In the genomic region with DNA sequence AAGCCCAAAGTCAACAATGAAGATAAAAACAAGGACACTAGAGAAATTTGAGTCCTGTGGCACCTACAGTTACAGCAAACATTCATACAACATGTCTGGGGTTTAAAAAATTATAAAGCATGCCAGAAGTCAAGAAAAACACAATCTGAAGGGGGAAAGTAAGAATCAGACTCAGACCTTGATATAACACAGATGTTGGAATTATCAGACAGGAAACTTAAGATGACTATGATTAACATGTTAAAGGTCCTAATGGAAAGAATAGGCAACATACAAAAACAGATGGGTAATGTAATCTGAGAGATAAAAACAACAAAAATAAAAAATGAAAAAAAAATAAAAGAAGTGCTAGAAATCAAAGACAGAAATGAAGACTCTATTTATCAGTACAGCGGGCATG, we compare ENCODE assay signal across 17 cellular contexts.
DNase-seq lines count a peak whose midpoint lies in the region; ATAC-seq and TF ChIP-seq lines count a peak whose summit lies in the region.
"Had no signal": no experiment of that assay in that cellular context is flagged by ENCODE, and none has a peak within 500 bp of the region (broad histone marks: within the 10 kb centered on the region; RNA-seq: fewer than 3 reads in every experiment).

No MANE protein-coding gene starts in this region.

- no TSS peak for BruUV-seq in OCI-LY7 (replicated peaks; lab: Mats Ljungman, UMichigan)

- no peaks in the 10 kb centered on the region for H4K20me1 ChIP-seq in OCI-LY7 (ENCODE audit: insufficient read depth, low read length)
- H4K20me1 ChIP-seq: BLaER1 treated with 17β-estradiol and CSF1 and Interleukin-3, amounts not matched to agents 10 nM and 100 nM had no signal

- H3K4me3 ChIP-seq in HFF-Myc (replicated peaks; ENCODE audit: low read depth, low read length) (no peak overlapping the region), suprapubic skin (no peak overlapping the region), OCI-LY7 (ENCODE audit: low read depth, low read length, poor library complexity, severe bottlenecking) (no peak overlapping the region)
- H3K4me3 ChIP-seq: BLaER1 treated with 17β-estradiol and CSF1 and Interleukin-3, amounts not matched to agents 10 nM and 100 nM; SJSA1 had no signal

- TF ChIP-seq POLR2A in suprapubic skin (IDR thresholded peaks at IDR 0.05), result no peak

- H3K9me3 ChIP-seq in suprapubic skin (no peaks in the 10 kb centered on the region), OCI-LY7 (ENCODE audit: low read length) (no peaks in the 10 kb centered on the region)
- H3K9me3 ChIP-seq: BLaER1 treated with 17β-estradiol and CSF1 and Interleukin-3, amounts not matched to agents 10 nM and 100 nM; SJSA1 had no signal

- TF ChIP-seq CTCF in HFF-Myc (IDR thresholded peaks at IDR 0.05; ENCODE audit: low read depth, low read length, missing control alignments), result no peak
- no peak for TF ChIP-seq CTCF in suprapubic skin (IDR thresholded peaks at IDR 0.05)
- no peak for TF ChIP-seq CTCF in OCI-LY7 (conservative IDR thresholded peaks at IDR 0.05; ENCODE audit: low read length)

- CTCF ChIA-PET in OCI-LY7 (lab: Charles Lee; ENCODE audit: unreplicated experiment), result no interaction called here

- no peaks in the 10 kb centered on the region for H3K9me2 ChIP-seq in OCI-LY7 (ENCODE audit: insufficient read depth, low read length)

- no peaks in the 10 kb centered on the region for H3K79me2 ChIP-seq in OCI-LY7 (ENCODE audit: insufficient read depth, low read depth, low read length)

- peak; percentile 47; the same call in 1 of the 3 replicates for ATAC-seq in SK-N-SH treated with all-trans-retinoic acid at 6 μM for 48 hours
- ATAC-seq: CD8-positive, alpha-beta T cell had no signal

- TF ChIP-seq EP300 in suprapubic skin (IDR thresholded peaks at IDR 0.05), result no peak

- POLR2A ChIA-PET in OCI-LY7 (lab: Charles Lee), result no interaction called here

- H2AFZ ChIP-seq in OCI-LY7 (ENCODE audit: low read length), result no peak overlapping the region

- WGBS in suprapubic skin, result 78% methylated on average over 1 of the region's 1 CpG

- H3K36me3 ChIP-seq in suprapubic skin (no peaks in the 10 kb centered on the region), OCI-LY7 (ENCODE audit: insufficient read depth, low read length) (no peaks in the 10 kb centered on the region)
- H3K36me3 ChIP-seq: BLaER1 treated with 17β-estradiol and CSF1 and Interleukin-3, amounts not matched to agents 10 nM and 100 nM; SJSA1 had no signal

- no peaks in the 10 kb centered on the region for H3K27me3 ChIP-seq in suprapubic skin
- H3K27me3 ChIP-seq: BLaER1 treated with 17β-estradiol and CSF1 and Interleukin-3, amounts not matched to agents 10 nM and 100 nM; SJSA1 had no signal

- peak; percentile 50 for DNase-seq in HFF-Myc (ENCODE audit: extremely low read depth, low read depth)
- peak; percentile 68 for DNase-seq in fibroblast of gingiva (ENCODE audit: low read depth)
- DNase-seq in suprapubic skin (ENCODE audit: low spot score in 2 of 2), result no peak
- DNase-seq in OCI-LY7 (ENCODE audit: low spot score), result no peak
- DNase-seq in activated gamma-delta T cell (lab: John Stamatoyannopoulos, UW), result no peak
- no peak for DNase-seq in NCI-H2196 treated with DMSO at 0.1 percent for 48 hours (lab: John Stamatoyannopoulos, UW; ENCODE audit: unreplicated experiment)
- DNase-seq: CD8-positive, alpha-beta T cell; H7; IMR-90; NCI-H1417; NCI-H187; NCI-H345; NCI-H524 treated with DMSO at 0.1 percent for 48 hours had no signal

- H3K4me1 ChIP-seq in suprapubic skin, result peaks cover 9% of the 10 kb centered on the region
- H3K4me1 ChIP-seq in OCI-LY7 (ENCODE audit: insufficient read depth, low read length, poor library complexity, severe bottlenecking), result no peaks in the 10 kb centered on the region
- H3K4me1 ChIP-seq: BLaER1 treated with 17β-estradiol and CSF1 and Interleukin-3, amounts not matched to agents 10 nM and 100 nM; SJSA1 had no signal

- intact Hi-C loops in OCI-LY7 (cut with micrococcal nuclease; ENCODE audit: unreplicated experiment), result no loop called here

- H3K4me2 ChIP-seq in OCI-LY7 (ENCODE audit: low read length), result no peak overlapping the region
- H3K4me2 ChIP-seq: BLaER1 treated with 17β-estradiol and CSF1 and Interleukin-3, amounts not matched to agents 10 nM and 100 nM had no signal

- H3K27ac ChIP-seq in suprapubic skin (peak overlapping the region; percentile 54), OCI-LY7 (ENCODE audit: low read depth, low read length, poor library complexity, severe bottlenecking) (no peak overlapping the region)
- H3K27ac ChIP-seq: BLaER1 treated with 17β-estradiol and CSF1 and Interleukin-3, amounts not matched to agents 10 nM and 100 nM; HL-60; SJSA1 had no signal

TF ChIP-seq in SK-N-SH treated with all-trans-retinoic acid at 6 μM for 48 hours, 23 proteins besides CTCF, POLR2A, EP300 and RAD21:
- TF ChIP-seq TOX (CRISPR knock-in tag; IDR thresholded peaks at IDR 0.05; ENCODE audit: borderline replicate concordance), result peak; percentile 65; the same call in 1 of the 2 replicates
- TF ChIP-seq TSHZ2 (CRISPR knock-in tag; IDR thresholded peaks at IDR 0.05), result no peak
- TF ChIP-seq ESRRG (CRISPR knock-in tag; IDR thresholded peaks at IDR 0.05), result no peak
- TF ChIP-seq SNAI2 (CRISPR knock-in tag; IDR thresholded peaks at IDR 0.05), result no peak
- TF ChIP-seq RARB (CRISPR knock-in tag; IDR thresholded peaks at IDR 0.05), result no peak

Comparison
In these comparisons a context has a peak if more than half of its experiments do, and no peak if none do; other contexts are left out.
1. DNase-seq: peak in HFF-Myc (single experiment) and fibroblast of gingiva (single experiment); none in suprapubic skin (0 of 2), OCI-LY7 (single experiment), activated gamma-delta T cell (single experiment) and NCI-H2196 treated with DMSO at 0.1 percent for 48 hours (single experiment).